Comparison of ENCODE assay signal across 8 cellular contexts in the genomic region with DNA sequence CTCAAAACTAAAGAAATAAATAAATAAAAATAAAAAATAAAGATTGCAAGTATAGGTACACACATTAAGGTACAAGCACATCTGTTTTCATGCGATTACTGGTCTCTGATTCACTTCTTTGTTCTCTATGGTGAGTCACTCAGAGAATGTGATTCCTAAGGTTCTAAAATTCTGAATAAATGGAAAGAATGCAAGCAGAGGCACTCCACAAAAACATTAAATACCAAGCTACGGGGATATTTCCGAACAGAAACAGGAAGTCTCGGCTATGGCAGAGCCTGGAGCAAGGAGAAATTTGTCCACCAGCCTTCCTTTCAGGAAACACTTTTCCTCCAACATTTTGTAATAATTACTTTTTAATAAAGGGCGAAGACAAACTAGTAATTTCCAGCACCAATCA. TPM values are rescaled to one million over a fixed set of nuclear protein-coding genes. Genes with fewer than 3 reads are reported as not detected.
DNase-seq lines count a peak whose midpoint lies in the region; ATAC-seq and TF ChIP-seq lines count a peak whose summit lies in the region.

No MANE protein-coding gene starts in this region.

- no peaks in the 10 kb centered on the region for H3K9me3 Mint-ChIP-seq in activated T-helper 2 cell treated with anti-CD3 and anti-CD28 coated beads, Interferon-gamma antibody, Interleukin-2, Interleukin-4, amounts not matched to agents 10 μg/mL and 5 μg/mL and 100 μg/mL, durations not matched to agents 14 hours and 24 hours and 36 hours

- no peak for ATAC-seq in left cardiac atrium

- TF ChIP-seq EP300 in stomach (IDR thresholded peaks at IDR 0.05), result no peak

- no peaks in the 10 kb centered on the region for H3K27me3 Mint-ChIP-seq in activated T-helper 2 cell treated with anti-CD3 and anti-CD28 coated beads, Interferon-gamma antibody, Interleukin-2, Interleukin-4, amounts not matched to agents 10 μg/mL and 5 μg/mL and 100 μg/mL, durations not matched to agents 14 hours and 24 hours and 36 hours (ENCODE audit: low read depth)

- peaks cover 5 to 51% of the 10 kb centered on the region in 2 donors for H3K4me1 ChIP-seq in right atrium auricular region
- H3K4me1 ChIP-seq in stomach, result peaks cover 35 to 66% (median 57%) of the 10 kb centered on the region in 4 donors

- POLR2A ChIA-PET in HEK293T (lab: Yijun Ruan, JAX), result no interaction called here

- no peak for TF ChIP-seq POLR2A in stomach (IDR thresholded peaks at IDR 0.05)

- intact Hi-C loops in left cardiac atrium (cut with DNase I) (no loop called here), stomach (cut with DNase I; ENCODE audit: low total_unique reads) (no loop called here)
- intact Hi-C loops in activated T-helper 2 cell treated with anti-CD3 and anti-CD28 coated beads, Interferon-gamma antibody, Interleukin-2, Interleukin-4, amounts not matched to agents 10 μg/mL and 5 μg/mL and 100 μg/mL, durations not matched to agents 14 hours and 24 hours and 36 hours (cut with micrococcal nuclease), result loop anchor here (5.0 kb wide), 3 partner anchors 204 to 574 kb away; a partner anchor contains a TSS

- H3K4me1 Mint-ChIP-seq in activated T-helper 2 cell treated with anti-CD3 and anti-CD28 coated beads, Interferon-gamma antibody, Interleukin-2, Interleukin-4, amounts not matched to agents 10 μg/mL and 5 μg/mL and 100 μg/mL, durations not matched to agents 14 hours and 24 hours and 36 hours (ENCODE audit: low read depth), result peaks cover 66% of the 10 kb centered on the region

- peak overlapping the region; percentile 90 for H3K27ac Mint-ChIP-seq in activated T-helper 2 cell treated with anti-CD3 and anti-CD28 coated beads, Interferon-gamma antibody, Interleukin-2, Interleukin-4, amounts not matched to agents 10 μg/mL and 5 μg/mL and 100 μg/mL, durations not matched to agents 14 hours and 24 hours and 36 hours

- H3K9me3 ChIP-seq in right atrium auricular region (no peaks in the 10 kb centered on the region), iPS-18c (ENCODE audit: control insufficient read depth, insufficient read depth, low read length) (no peaks in the 10 kb centered on the region), stomach (no peaks in the 10 kb centered on the region)

- H3K4me3 ChIP-seq in right atrium auricular region, result peak overlapping the region; percentile 83 to 92
- H3K4me3 ChIP-seq in iPS-18c (ENCODE audit: insufficient read depth, low read depth, low read length), result peak overlapping the region; percentile 81
- peak overlapping the region; percentile 79 to 98 (median 96) for H3K4me3 ChIP-seq in stomach

- peak overlapping the region; percentile 84 to 86 for H3K27ac ChIP-seq in right atrium auricular region
- H3K27ac ChIP-seq in stomach, result peak overlapping the region in 4 of 5 donors; percentile 89 to 95 (median 94)

- H3K4me3 Mint-ChIP-seq in activated T-helper 2 cell treated with anti-CD3 and anti-CD28 coated beads, Interferon-gamma antibody, Interleukin-2, Interleukin-4, amounts not matched to agents 10 μg/mL and 5 μg/mL and 100 μg/mL, durations not matched to agents 14 hours and 24 hours and 36 hours (ENCODE audit: low read depth), result peak overlapping the region; percentile 87

- 9 to 19% (median 13%) methylated on average over 5 of the region's 5 CpGs for WGBS in stomach, 5 donors

- CTCF ChIA-PET in HEK293T (lab: Yijun Ruan, JAX), result interaction anchor here (0.7 kb wide), 1 partner anchor 20 kb away, joined by 3 read pairs; no protein-coding TSS in a partner anchor

- H3K36me3 Mint-ChIP-seq in activated T-helper 2 cell treated with anti-CD3 and anti-CD28 coated beads, Interferon-gamma antibody, Interleukin-2, Interleukin-4, amounts not matched to agents 10 μg/mL and 5 μg/mL and 100 μg/mL, durations not matched to agents 14 hours and 24 hours and 36 hours (ENCODE audit: low read depth), result peaks cover 21% of the 10 kb centered on the region

- H3K27me3 ChIP-seq in right atrium auricular region, result no peaks in the 10 kb centered on the region
- H3K27me3 ChIP-seq in stomach, result no peaks in the 10 kb centered on the region

- no peak for DNase-seq in right atrium auricular region (ENCODE audit: low spot score)
- no peak for DNase-seq in left cardiac atrium
- DNase-seq in activated T-helper 2 cell treated with anti-CD3 and anti-CD28 coated beads, Interferon-gamma antibody, Interleukin-2, Interleukin-4, amounts not matched to agents 10 μg/mL and 5 μg/mL and 100 μg/mL, durations not matched to agents 14 hours and 24 hours and 36 hours (ENCODE audit: low spot score), result no peak
- DNase-seq in stomach, result no peak
- DNase-seq in DMS153 (lab: John Stamatoyannopoulos, UW), result no peak
- no peak for DNase-seq in NCI-H1694 (lab: John Stamatoyannopoulos, UW)
- no peak for DNase-seq in HEK293T (ENCODE audit: extremely low spot score)

- TF ChIP-seq CTCF in right atrium auricular region (IDR thresholded peaks at IDR 0.05), result no peak
- TF ChIP-seq CTCF in stomach (IDR thresholded peaks at IDR 0.05), result no peak

- H3K36me3 ChIP-seq in right atrium auricular region (no peaks in the 10 kb centered on the region), stomach (no peaks in the 10 kb centered on the region)

TF ChIP-seq in HEK293T, 16 proteins besides CTCF, POLR2A, EP300 and RAD21:
- TF ChIP-seq LEF1 (IDR thresholded peaks at IDR 0.05; ENCODE audit: borderline replicate concordance), result no peak
- TF ChIP-seq ARNT (IDR thresholded peaks at IDR 0.05), result no peak
- TF ChIP-seq HDGF (IDR thresholded peaks at IDR 0.05; ENCODE audit: borderline replicate concordance), result no peak
- TF ChIP-seq ELF4 (IDR thresholded peaks at IDR 0.05), result no peak
- no peak for TF ChIP-seq CTBP1 (IDR thresholded peaks at IDR 0.05; ENCODE audit: borderline replicate concordance)
- no peak for TF ChIP-seq TARDBP (IDR thresholded peaks at IDR 0.05)
- TF ChIP-seq BHLHE40 (IDR thresholded peaks at IDR 0.05; ENCODE audit: borderline replicate concordance), result no peak
- no peak for TF ChIP-seq NFRKB (IDR thresholded peaks at IDR 0.05)
- TF ChIP-seq, protein P1, sequence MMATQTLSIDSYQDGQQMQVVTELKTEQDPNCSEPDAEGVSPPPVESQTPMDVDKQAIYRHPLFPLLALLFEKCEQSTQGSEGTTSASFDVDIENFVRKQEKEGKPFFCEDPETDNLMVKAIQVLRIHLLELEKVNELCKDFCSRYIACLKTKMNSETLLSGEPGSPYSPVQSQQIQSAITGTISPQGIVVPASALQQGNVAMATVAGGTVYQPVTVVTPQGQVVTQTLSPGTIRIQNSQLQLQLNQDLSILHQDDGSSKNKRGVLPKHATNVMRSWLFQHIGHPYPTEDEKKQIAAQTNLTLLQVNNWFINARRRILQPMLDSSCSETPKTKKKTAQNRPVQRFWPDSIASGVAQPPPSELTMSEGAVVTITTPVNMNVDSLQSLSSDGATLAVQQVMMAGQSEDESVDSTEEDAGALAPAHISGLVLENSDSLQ (IDR thresholded peaks at IDR 0.05), result no peak
- no peak for TF ChIP-seq SP1 (IDR thresholded peaks at IDR 0.05)
- no peak for TF ChIP-seq FOXK2 (IDR thresholded peaks at IDR 0.05)
- no peak for TF ChIP-seq FOXA1 (IDR thresholded peaks at IDR 0.05)
- no peak for TF ChIP-seq L3MBTL2 (conservative IDR thresholded peaks at IDR 0.05)
- no peak for TF ChIP-seq ZNF384 (IDR thresholded peaks at IDR 0.05)
- TF ChIP-seq SUZ12 (IDR thresholded peaks at IDR 0.05), result no peak
- no peak for TF ChIP-seq FOXM1 (IDR thresholded peaks at IDR 0.05; ENCODE audit: borderline replicate concordance)

RNA-seq across cellular contexts. Expression of a gene that starts 1.4 kb away (rescaled TPM):
- total RNA-seq in right atrium auricular region (10 to 100 TPM; 21.4 to 24.1 TPM), left cardiac atrium (10 to 100 TPM; 28.9 to 32.2 TPM), stomach (100 to 1,000 TPM in 1 of 5 donors, 10 to 100 TPM in 4; 19.6 to 117 (median 79.7) TPM)
- 53.7 and 56.0 TPM in 2 replicates for total RNA-seq in activated T-helper 2 cell treated with anti-CD3 and anti-CD28 coated beads, Interferon-gamma antibody, Interleukin-2, Interleukin-4, amounts not matched to agents 10 μg/mL and 5 μg/mL and 100 μg/mL, durations not matched to agents 14 hours and 24 hours and 36 hours
- 10 to 100 TPM; 14.0 to 27.3 (median 26.0) TPM for polyA plus RNA-seq in stomach
